Comparison of ENCODE assay signal across 1 cellular context in the genomic region with DNA sequence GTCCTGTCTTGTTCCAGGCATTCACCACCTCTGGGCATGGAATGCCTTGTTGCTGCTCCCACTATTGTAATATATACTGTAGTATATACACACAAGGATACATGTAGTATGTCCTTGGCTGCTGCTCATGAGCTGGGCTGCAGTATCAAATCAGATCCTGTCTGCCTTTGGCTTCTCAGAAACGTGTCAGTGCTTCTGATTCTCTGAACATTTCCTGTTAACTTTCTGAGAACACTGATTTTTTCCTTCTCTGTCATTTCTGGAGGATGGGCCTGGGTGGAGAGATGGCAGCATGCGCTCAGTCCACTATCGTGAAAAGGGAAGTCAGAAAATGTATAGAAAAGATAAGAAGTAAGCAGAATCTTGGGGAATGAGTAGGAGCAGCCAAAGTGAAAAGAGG.
TF ChIP-seq lines count a peak whose summit lies in the region.

No MANE protein-coding gene starts in this region.

TF ChIP-seq in GM23338, 12 proteins besides CTCF, POLR2A, EP300 and RAD21:
- no peak for TF ChIP-seq REST (IDR thresholded peaks at IDR 0.05; ENCODE audit: unreplicated experiment)
- no peak for TF ChIP-seq CREB1 (CRISPR knock-in tag; IDR thresholded peaks at IDR 0.05; ENCODE audit: low read depth)
- no peak for TF ChIP-seq NANOG (IDR thresholded peaks at IDR 0.05; ENCODE audit: borderline replicate concordance)
- no peak for TF ChIP-seq ZNF114 (CRISPR knock-in tag; IDR thresholded peaks at IDR 0.05)
